ENCODE assay signal across 26 cellular contexts in the genomic region with DNA sequence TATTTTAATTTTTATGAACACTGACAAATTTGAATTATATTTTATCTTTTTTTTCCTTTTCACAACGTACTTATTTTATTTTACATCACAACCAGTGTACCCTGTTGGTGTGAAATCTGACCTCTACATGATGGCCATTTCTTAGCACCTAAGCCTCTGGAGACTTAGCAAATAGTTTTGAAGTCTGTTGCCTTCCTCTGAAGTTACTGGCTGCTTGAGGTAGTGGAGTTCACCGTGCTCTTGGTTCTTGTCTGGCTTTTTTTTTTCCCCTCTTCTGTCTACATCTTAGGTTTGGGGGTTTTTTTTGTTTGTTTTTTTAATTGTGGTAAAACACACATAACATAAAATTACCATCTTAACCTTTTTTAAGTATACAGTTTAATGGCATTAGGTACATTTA.
"Had no signal": no experiment of that assay in that cellular context is flagged by ENCODE, and none has a peak within 500 bp of the region (broad histone marks: within the 10 kb centered on the region; RNA-seq: fewer than 3 reads in every experiment).

No MANE protein-coding gene starts in this region.

- DNase-seq: activated CD4-positive, alpha-beta T cell treated with anti-CD3 and anti-CD28 coated beads for 48 hours; activated CD4-positive, alpha-beta T cell treated with anti-CD3 and anti-CD28 coated beads, Interleukin-2, amount 50 U/mL, for 48 hours; activated CD8-positive, alpha-beta memory T cell treated with anti-CD3 and anti-CD28 coated beads for 24 hours; activated effector memory CD4-positive, alpha-beta T cell treated with Interleukin-2 at 50 U/mL for 16 hours; activated naive CD4-positive, alpha-beta T cell treated with anti-CD3 and anti-CD28 coated beads for 36 hours; amygdala; caudate nucleus; esophagus squamous epithelium; foreskin melanocyte; kidney glomerular epithelial cell; lower lobe of right lung; mesenchymal stem cell; nucleus accumbens; stimulated activated CD4-positive, alpha-beta T cell treated with anti-CD3 and anti-CD28 coated beads, Interleukin-15, amount 100 ng/mL, for 24 hours; stimulated activated naive CD4-positive, alpha-beta T cell; T1000; tibial artery; upper lobe of right lung; WERI-Rb-1 had no signal

- H3K27me3 Mint-ChIP-seq: dendritic cell treated with granulocyte-macrophage colony-stimulating factor and Interleukin-4, amounts not matched to agents 40 ng/mL and 50 ng/mL, for 4 days had no signal

- H3K4me3 Mint-ChIP-seq: activated naive CD4-positive, alpha-beta T cell treated with anti-CD3 and anti-CD28 coated beads for 36 hours; dendritic cell treated with granulocyte-macrophage colony-stimulating factor and Interleukin-4, amounts not matched to agents 40 ng/mL and 50 ng/mL, for 4 days; T-helper 1 cell treated with Interleukin-12 subunit alpha and Interleukin-12 subunit beta and Interleukin-4 antibody, amounts not matched to agents 30 μg/mL and 1 μg/mL, for 36 hours had no signal

- H3K9me3 ChIP-seq: esophagus squamous epithelium, lower lobe of right lung, right atrium auricular region, tibial artery, upper lobe of right lung had no signal

- H3K27ac ChIP-seq: epithelial cell of prostate, esophagus squamous epithelium, lower lobe of right lung, parathyroid adenoma, right atrium auricular region, suprapubic skin, tibial artery, upper lobe of right lung, WERI-Rb-1 had no signal

- H3K27me3 ChIP-seq: esophagus squamous epithelium, right atrium auricular region, suprapubic skin, tibial artery, upper lobe of right lung had no signal

- H3K4me3 ChIP-seq: esophagus squamous epithelium, lower lobe of right lung, right atrium auricular region, suprapubic skin, tibial artery, upper lobe of right lung had no signal

- H3K27ac Mint-ChIP-seq: activated naive CD4-positive, alpha-beta T cell treated with anti-CD3 and anti-CD28 coated beads for 36 hours; dendritic cell treated with granulocyte-macrophage colony-stimulating factor and Interleukin-4, amounts not matched to agents 40 ng/mL and 50 ng/mL, for 4 days; T-helper 1 cell treated with Interleukin-12 subunit alpha and Interleukin-12 subunit beta and Interleukin-4 antibody, amounts not matched to agents 30 μg/mL and 1 μg/mL, for 36 hours had no signal

- H3K9me3 Mint-ChIP-seq: T-helper 1 cell treated with Interleukin-12 subunit alpha and Interleukin-12 subunit beta and Interleukin-4 antibody, amounts not matched to agents 30 μg/mL and 1 μg/mL, for 36 hours had no signal

- H3K4me1 ChIP-seq: lower lobe of right lung, parathyroid adenoma, tibial artery, upper lobe of right lung had no signal

- ATAC-seq: activated CD4-positive, CD25-positive, alpha-beta regulatory T cell treated with anti-CD3 and anti-CD28 coated beads, Interleukin-2, amount 50 U/mL, for 24 hours; lower lobe of right lung; upper lobe of right lung had no signal
